Comparison of ENCODE assay signal across 7 cellular contexts in the genomic region with DNA sequence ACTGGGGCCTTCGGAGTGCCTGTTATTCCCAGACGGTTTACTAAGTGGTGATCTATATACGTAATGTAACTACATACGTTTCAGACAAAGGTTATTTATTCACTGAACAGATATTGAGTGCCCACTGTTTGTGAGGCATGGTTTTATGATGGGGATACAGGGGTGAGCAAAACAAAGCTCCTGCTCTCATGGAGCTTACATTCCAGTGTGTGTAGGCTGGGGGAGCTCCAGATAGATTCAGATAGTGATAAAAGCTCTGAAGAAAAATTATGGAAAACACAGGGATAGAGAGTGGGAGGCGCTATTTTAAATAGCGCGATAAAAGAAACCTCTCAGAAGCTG. TPM values are rescaled to one million over a fixed set of nuclear protein-coding genes. Genes with fewer than 3 reads are reported as not detected.
DNase-seq lines count a peak whose midpoint lies in the region; ATAC-seq and TF ChIP-seq lines count a peak whose summit lies in the region.

No MANE protein-coding gene starts in this region.

- POLR2A ChIA-PET in activated CD8-positive, alpha-beta T cell treated with anti-CD3 and anti-CD28 coated beads, Interleukin-2, amount 10 ng/mL, durations not matched to agents 7 days and 5 days (lab: Charles Lee), result interaction anchor here (0.8 to 1.5 kb wide), 5 partner anchors 11 to 108 kb away, joined by 3 to 7 read pairs (median 4); no protein-coding TSS in a partner anchor

- no peaks in the 10 kb centered on the region for H3K9me3 Mint-ChIP-seq in activated CD8-positive, alpha-beta T cell treated with anti-CD3 and anti-CD28 coated beads, Interleukin-2, amount 10 ng/mL, durations not matched to agents 7 days and 5 days (ENCODE audit: insufficient read depth)

- peaks cover 13% of the 10 kb centered on the region for H3K4me1 ChIP-seq in iPS-20b (ENCODE audit: insufficient read depth, low read length)
- peaks cover 32% of the 10 kb centered on the region for H3K4me1 ChIP-seq in stomach smooth muscle (ENCODE audit: control insufficient read depth, insufficient read depth, low read length)

- ATAC-seq in activated CD8-positive, alpha-beta T cell treated with anti-CD3 and anti-CD28 coated beads, Interleukin-2, amount 10 ng/mL, durations not matched to agents 7 days and 5 days, result no peak

- H3K4me1 Mint-ChIP-seq in activated CD8-positive, alpha-beta T cell treated with anti-CD3 and anti-CD28 coated beads, Interleukin-2, amount 10 ng/mL, durations not matched to agents 7 days and 5 days (ENCODE audit: low read depth), result peaks cover 31% of the 10 kb centered on the region

- DNase-seq in HFF-Myc (ENCODE audit: extremely low read depth, low read depth) (no peak), kidney tubule cell (ENCODE audit: low spot score) (no peak), NOMO-1 (lab: John Stamatoyannopoulos, UW; ENCODE audit: unreplicated experiment in 2 of 2) (no peak)
- no peak for DNase-seq in activated CD8-positive, alpha-beta T cell treated with anti-CD3 and anti-CD28 coated beads, Interleukin-2, amount 10 ng/mL, durations not matched to agents 7 days and 5 days
- no peak for DNase-seq in activated effector memory CD4-positive, alpha-beta T cell treated with Interleukin-2 at 50 U/mL for 16 hours

- H3K36me3 ChIP-seq in iPS-20b (ENCODE audit: insufficient read depth, low read depth, low read length), result peaks cover 6% of the 10 kb centered on the region; the same call in 1 of the 2 replicates
- peaks cover 0 to 4% of the 10 kb centered on the region in 2 donors for H3K36me3 ChIP-seq in stomach smooth muscle (ENCODE audit: control insufficient read depth in 2 of 2, insufficient read depth in 2 of 2, low read length in 2 of 2)

- H3K27ac ChIP-seq in iPS-20b (ENCODE audit: low read length) (no peak overlapping the region), stomach smooth muscle (ENCODE audit: low read length) (peak overlapping the region; percentile 96)

- peak overlapping the region; percentile 96 for H3K4me3 Mint-ChIP-seq in activated CD8-positive, alpha-beta T cell treated with anti-CD3 and anti-CD28 coated beads, Interleukin-2, amount 10 ng/mL, durations not matched to agents 7 days and 5 days

- TF ChIP-seq CTCF in HFF-Myc (IDR thresholded peaks at IDR 0.05; ENCODE audit: low read depth, low read length, missing control alignments), result no peak

- H3K4me3 ChIP-seq in HFF-Myc (replicated peaks; ENCODE audit: low read depth, low read length) (peak overlapping the region; percentile 74), iPS-20b (ENCODE audit: low read length) (peak overlapping the region; percentile 88), stomach smooth muscle (ENCODE audit: low read length in 2 of 2) (peak overlapping the region; percentile 85 to 100)

- H3K36me3 Mint-ChIP-seq in activated CD8-positive, alpha-beta T cell treated with anti-CD3 and anti-CD28 coated beads, Interleukin-2, amount 10 ng/mL, durations not matched to agents 7 days and 5 days (ENCODE audit: low read depth), result peaks cover 17% of the 10 kb centered on the region

- H3K9ac ChIP-seq in iPS-20b (ENCODE audit: low read depth, low read length) (peak overlapping the region; percentile 74; the same call in 1 of the 2 replicates), stomach smooth muscle (ENCODE audit: low read length in 2 of 2) (peak overlapping the region; percentile 84 to 98)

- peak overlapping the region; percentile 97 for H3K27ac Mint-ChIP-seq in activated CD8-positive, alpha-beta T cell treated with anti-CD3 and anti-CD28 coated beads, Interleukin-2, amount 10 ng/mL, durations not matched to agents 7 days and 5 days

- no peaks in the 10 kb centered on the region for H3K27me3 Mint-ChIP-seq in activated CD8-positive, alpha-beta T cell treated with anti-CD3 and anti-CD28 coated beads, Interleukin-2, amount 10 ng/mL, durations not matched to agents 7 days and 5 days (ENCODE audit: low read depth)

- CTCF ChIA-PET in activated CD8-positive, alpha-beta T cell treated with anti-CD3 and anti-CD28 coated beads, Interleukin-2, amount 10 ng/mL, durations not matched to agents 7 days and 5 days (lab: Charles Lee), result interaction anchor here (1.0 to 1.5 kb wide), 4 partner anchors 9 to 306 kb away, joined by 3 to 8 read pairs (median 6); no protein-coding TSS in a partner anchor

- H3K9me3 ChIP-seq in iPS-20b (ENCODE audit: insufficient read depth, low read depth, low read length), result no peaks in the 10 kb centered on the region
- H3K9me3 ChIP-seq in stomach smooth muscle (ENCODE audit: control insufficient read depth in 2 of 2, low read length in 2 of 2), result no peaks in the 10 kb centered on the region

- H3K27me3 ChIP-seq in iPS-20b (ENCODE audit: insufficient read depth, low read length) (no peaks in the 10 kb centered on the region), stomach smooth muscle (ENCODE audit: control insufficient read depth in 1 of 2, insufficient read depth in 2 of 2, low read length in 2 of 2) (no peaks in the 10 kb centered on the region)

RNA-seq across cellular contexts. Expression of a gene that starts 0.5 kb away (rescaled TPM):
- 10 to 100 TPM; 26.4 to 29.7 TPM for total RNA-seq in activated CD8-positive, alpha-beta T cell treated with anti-CD3 and anti-CD28 coated beads, Interleukin-2, amount 10 ng/mL, durations not matched to agents 7 days and 5 days
